ENCODE assay signal across 7 cellular contexts in the genomic region with DNA sequence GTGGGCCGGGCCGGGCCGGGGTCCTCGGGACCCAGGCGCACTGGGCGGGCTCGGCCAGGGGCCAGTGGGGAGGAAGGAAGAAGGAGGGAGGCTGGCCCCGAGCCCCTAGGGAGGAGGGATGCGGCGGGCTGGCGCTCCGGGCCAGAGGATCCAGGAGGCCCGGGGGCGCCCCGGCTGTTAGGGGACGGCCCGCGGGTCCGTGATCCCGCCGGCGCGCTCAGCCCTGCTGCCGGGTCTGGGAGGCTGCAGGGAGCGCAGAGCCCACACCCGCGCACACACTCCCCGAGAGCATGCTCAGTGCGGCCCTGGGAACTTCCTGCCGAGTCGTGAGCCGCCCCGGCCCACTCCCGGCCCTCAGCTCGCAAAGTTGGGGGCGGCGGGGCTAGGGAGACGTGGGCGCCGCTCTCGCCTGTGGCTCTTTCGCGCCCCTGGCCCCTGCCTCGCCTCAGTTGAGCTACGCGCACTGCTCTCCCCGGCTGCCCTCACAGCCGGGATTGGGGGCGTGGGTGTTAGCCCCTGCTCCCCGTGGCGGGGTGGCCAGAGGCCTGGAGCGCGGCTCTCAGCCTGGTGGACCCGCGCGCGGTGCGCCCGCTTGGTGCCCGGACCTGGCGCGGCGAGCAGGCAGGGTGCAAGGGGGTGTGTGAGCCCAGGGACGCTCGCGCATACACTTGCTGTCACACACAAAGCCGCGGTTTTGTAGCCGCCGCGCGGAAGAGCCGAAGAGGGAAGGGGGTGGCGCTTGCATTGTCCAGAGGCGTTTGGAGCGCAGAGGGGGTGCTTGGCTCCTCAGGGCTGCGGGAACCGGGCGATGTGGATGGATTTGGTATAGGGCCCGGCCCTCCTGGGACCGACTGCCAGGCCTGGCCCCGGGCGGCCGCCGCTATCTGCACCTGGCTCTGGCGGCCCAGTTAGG.
DNase-seq lines count a peak whose midpoint lies in the region; ATAC-seq and TF ChIP-seq lines count a peak whose summit lies in the region.

No MANE protein-coding gene starts in this region.

- CTCF ChIA-PET in HEK293T (lab: Yijun Ruan, JAX), result interaction anchor here (0.8 to 1.3 kb wide), 4 partner anchors 78 to 330 kb away, joined by 3 to 7 read pairs (median 4); no protein-coding TSS in a partner anchor

- under 1% methylated on average over 24 of the region's 86 CpGs for WGBS in right lobe of liver (ENCODE audit: insufficient coverage, low coverage, low lambda C conversion rate, missing lambda C conversion rate)

- H3K9me3 ChIP-seq in right lobe of liver, result no peaks in the 10 kb centered on the region

- peak overlapping the region; percentile 76 to 82 (median 80) for H3K4me3 ChIP-seq in right lobe of liver

- peak; percentile 59 to 73 (median 65) for ATAC-seq in right lobe of liver

- no peak for TF ChIP-seq CTCF in right lobe of liver (IDR thresholded peaks at IDR 0.05)

- intact Hi-C loops in right lobe of liver (cut with DNase I), result loop anchor here in 1 of 2 donors (10.0 kb wide), 1 partner anchor 84 kb away; no protein-coding TSS in a partner anchor

- peaks cover 0 to 24% (median 9%) of the 10 kb centered on the region in 4 donors for H3K4me1 ChIP-seq in right lobe of liver

- no peaks in the 10 kb centered on the region for H3K27me3 ChIP-seq in right lobe of liver

- TF ChIP-seq POLR2A in GM15510 (IDR thresholded peaks at IDR 0.05; ENCODE audit: borderline replicate concordance, extremely low read depth, insufficient read length), result peak; percentile 35
- peak; percentile 54 for TF ChIP-seq POLR2A in right lobe of liver (IDR thresholded peaks at IDR 0.05)

- no peaks in the 10 kb centered on the region for H3K36me3 ChIP-seq in right lobe of liver

- H3K27ac ChIP-seq in right lobe of liver, result peak overlapping the region; percentile 73 to 91 (median 87)

- DNase-seq in HEK293T (ENCODE audit: extremely low spot score) (peak; percentile 43), NCI-H1092 (lab: John Stamatoyannopoulos, UW) (peak; percentile 15), dermis blood vessel endothelial cell (peak; percentile 78), right lobe of liver (peak; percentile 71 to 79 (median 75))
- DNase-seq in activated CD4-positive, alpha-beta T cell treated with anti-CD3 and anti-CD28 coated beads for 48 hours, result peak; percentile 72
- DNase-seq in stimulated activated CD4-positive, alpha-beta T cell treated with anti-CD3 and anti-CD28 coated beads, TNF-alpha, amount 100 ng/mL, for 24 hours (ENCODE audit: low read depth in 3 of 3), result peak; percentile 34 to 64 (median 47)

- POLR2A ChIA-PET in HEK293T (lab: Yijun Ruan, JAX), result interaction anchor here (1.0 kb wide), 2 partner anchors 53 to 696 kb away, joined by 3 read pairs; no protein-coding TSS in a partner anchor

TF ChIP-seq in HEK293T, 16 proteins besides CTCF, POLR2A, EP300 and RAD21:
- TF ChIP-seq NFRKB (IDR thresholded peaks at IDR 0.05) (no peak), LEF1 (IDR thresholded peaks at IDR 0.05; ENCODE audit: borderline replicate concordance) (no peak), FOXA1 (IDR thresholded peaks at IDR 0.05) (no peak), BHLHE40 (IDR thresholded peaks at IDR 0.05; ENCODE audit: borderline replicate concordance) (no peak), PKNOX1 (IDR thresholded peaks at IDR 0.05) (no peak), CTBP1 (IDR thresholded peaks at IDR 0.05; ENCODE audit: borderline replicate concordance) (no peak), TARDBP (IDR thresholded peaks at IDR 0.05) (no peak), SUZ12 (IDR thresholded peaks at IDR 0.05) (no peak), HDGF (IDR thresholded peaks at IDR 0.05; ENCODE audit: borderline replicate concordance) (no peak), ZNF384 (IDR thresholded peaks at IDR 0.05) (no peak), FOXK2 (IDR thresholded peaks at IDR 0.05) (no peak), SP1 (IDR thresholded peaks at IDR 0.05) (no peak)
TF ChIP-seq in HEK293T: peak in this region for 0.

Comparison
In these comparisons a context has a peak if more than half of its experiments do, and no peak if none do; other contexts are left out.
1. Peak in every context shown above with its lines: DNase-seq, ATAC-seq, H3K4me3 ChIP-seq and H3K27ac ChIP-seq.
2. DNase-seq: peak in every context shown above with its lines; median percentile 78 in dermis blood vessel endothelial cell; 75 in right lobe of liver; 72 in activated CD4-positive, alpha-beta T cell treated with anti-CD3 and anti-CD28 coated beads for 48 hours; 47 in stimulated activated CD4-positive, alpha-beta T cell treated with anti-CD3 and anti-CD28 coated beads, TNF-alpha, amount 100 ng/mL, for 24 hours; 43 in HEK293T; 15 in NCI-H1092.